ENCODE assay signal across 18 cellular contexts in genomic region chr7:27929127-27929526, GRCh38.
"Had no signal": no experiment of that assay in that cellular context is flagged by ENCODE, and none has a peak within 500 bp of the region (broad histone marks: within the 10 kb centered on the region; RNA-seq: fewer than 3 reads in every experiment).

No MANE protein-coding gene starts in this region.

- H3K9me3 Mint-ChIP-seq: activated B cell treated with CpG ODN at 0.5 μM for 24 hours; activated naive CD8-positive, alpha-beta T cell treated with anti-CD3 and anti-CD28 coated beads for 36 hours; brain; dendritic cell treated with granulocyte-macrophage colony-stimulating factor and Interleukin-4, amounts not matched to agents 40 ng/mL and 50 ng/mL, for 4 days; effector memory CD8-positive, alpha-beta T cell; immature natural killer cell; mesothelial cell of epicardium; neural progenitor cell; stimulated activated effector memory CD8-positive, alpha-beta T cell treated with anti-CD3 and anti-CD28 coated beads, Interleukin-12 subunit alpha, Interleukin-12 subunit beta, amount 100 ng/mL, for 72 hours; T-helper 1 cell treated with Interleukin-12 subunit alpha and Interleukin-12 subunit beta and Interleukin-4 antibody, amounts not matched to agents 30 μg/mL and 1 μg/mL, for 36 hours had no signal

- H3K9me3 ChIP-seq: heart left ventricle, lower lobe of right lung, thoracic aorta had no signal

- DNase-seq: activated B cell treated with CpG ODN at 0.5 μM for 24 hours; activated CD4-positive, alpha-beta T cell treated with anti-CD3 and anti-CD28 coated beads for 48 hours; activated naive CD8-positive, alpha-beta T cell treated with anti-CD3 and anti-CD28 coated beads for 36 hours; amygdala; cerebellar nuclear complex; effector memory CD8-positive, alpha-beta T cell; heart left ventricle; immature natural killer cell; lower lobe of right lung had no signal

- H3K27ac Mint-ChIP-seq: activated B cell treated with CpG ODN at 0.5 μM for 24 hours; activated naive CD8-positive, alpha-beta T cell treated with anti-CD3 and anti-CD28 coated beads for 36 hours; brain; dendritic cell treated with granulocyte-macrophage colony-stimulating factor and Interleukin-4, amounts not matched to agents 40 ng/mL and 50 ng/mL, for 4 days; mesothelial cell of epicardium; neural progenitor cell; stimulated activated effector memory CD8-positive, alpha-beta T cell treated with anti-CD3 and anti-CD28 coated beads, Interleukin-12 subunit alpha, Interleukin-12 subunit beta, amount 100 ng/mL, for 72 hours; T-helper 1 cell treated with Interleukin-12 subunit alpha and Interleukin-12 subunit beta and Interleukin-4 antibody, amounts not matched to agents 30 μg/mL and 1 μg/mL, for 36 hours had no signal

- H3K4me3 Mint-ChIP-seq: activated B cell treated with CpG ODN at 0.5 μM for 24 hours; activated naive CD8-positive, alpha-beta T cell treated with anti-CD3 and anti-CD28 coated beads for 36 hours; brain; dendritic cell treated with granulocyte-macrophage colony-stimulating factor and Interleukin-4, amounts not matched to agents 40 ng/mL and 50 ng/mL, for 4 days; effector memory CD8-positive, alpha-beta T cell; immature natural killer cell; mesothelial cell of epicardium; neural progenitor cell; stimulated activated effector memory CD8-positive, alpha-beta T cell treated with anti-CD3 and anti-CD28 coated beads, Interleukin-12 subunit alpha, Interleukin-12 subunit beta, amount 100 ng/mL, for 72 hours; T-helper 1 cell treated with Interleukin-12 subunit alpha and Interleukin-12 subunit beta and Interleukin-4 antibody, amounts not matched to agents 30 μg/mL and 1 μg/mL, for 36 hours had no signal

- H3K36me3 Mint-ChIP-seq: activated naive CD8-positive, alpha-beta T cell treated with anti-CD3 and anti-CD28 coated beads for 36 hours; brain; immature natural killer cell; mesothelial cell of epicardium; neural progenitor cell; stimulated activated effector memory CD8-positive, alpha-beta T cell treated with anti-CD3 and anti-CD28 coated beads, Interleukin-12 subunit alpha, Interleukin-12 subunit beta, amount 100 ng/mL, for 72 hours had no signal

- H3K36me3 ChIP-seq: heart left ventricle, lower lobe of right lung, neural progenitor cell, thoracic aorta had no signal

- H3K4me1 ChIP-seq: lower lobe of right lung had no signal

- H3K27ac ChIP-seq: epithelial cell of prostate, heart left ventricle, lower lobe of right lung, neural progenitor cell, parathyroid adenoma, thoracic aorta had no signal

- H3K4me1 Mint-ChIP-seq: activated naive CD8-positive, alpha-beta T cell treated with anti-CD3 and anti-CD28 coated beads for 36 hours had no signal

- H3K4me3 ChIP-seq: heart left ventricle, lower lobe of right lung, neural progenitor cell, thoracic aorta had no signal

- H3K27me3 Mint-ChIP-seq: activated B cell treated with CpG ODN at 0.5 μM for 24 hours; activated naive CD8-positive, alpha-beta T cell treated with anti-CD3 and anti-CD28 coated beads for 36 hours; dendritic cell treated with granulocyte-macrophage colony-stimulating factor and Interleukin-4, amounts not matched to agents 40 ng/mL and 50 ng/mL, for 4 days; effector memory CD8-positive, alpha-beta T cell had no signal

- H3K27me3 ChIP-seq: heart left ventricle, neural progenitor cell had no signal

- ATAC-seq: effector memory CD8-positive, alpha-beta T cell; heart left ventricle; lower lobe of right lung; stimulated activated effector memory CD8-positive, alpha-beta T cell treated with anti-CD3 and anti-CD28 coated beads, Interleukin-12 subunit alpha, Interleukin-12 subunit beta, amount 100 ng/mL, for 72 hours had no signal
